Comparison of ENCODE assay signal across 1 cellular context in genomic region chr6:132734694-132735236, GRCh38.
A peak's percentile ranks its signal among the peaks of the same experiment; 100 is the strongest.
TF ChIP-seq lines count a peak whose summit lies in the region.

No MANE protein-coding gene starts in this region.

TF ChIP-seq in HepG2, 621 proteins besides CTCF, POLR2A, EP300 and RAD21 (continued from another document and continues in another):
- TF ChIP-seq ZNF318 (CRISPR knock-in tag; IDR thresholded peaks at IDR 0.05) (no peak), ZBTB33 (CRISPR knock-in tag; IDR thresholded peaks at IDR 0.05) (0 out of 2 replicates have a peak, but pooled peaks have one; percentile 58), ESRRA (CRISPR knock-in tag; IDR thresholded peaks at IDR 0.05; ENCODE audit: low read depth) (0 out of 2 replicates have a peak, but pooled peaks have one; percentile 71), SALL1 (CRISPR knock-in tag; IDR thresholded peaks at IDR 0.05) (peak; percentile 87; the same call in 1 of the 2 replicates), TBX3 (IDR thresholded peaks at IDR 0.05; ENCODE audit: borderline replicate concordance) (peak; percentile 86; the same call in 1 of the 2 replicates), RXRB (CRISPR knock-in tag; IDR thresholded peaks at IDR 0.05; ENCODE audit: borderline replicate concordance) (peak; percentile 97), ATF7-NPFF (CRISPR knock-in tag; IDR thresholded peaks at IDR 0.05; ENCODE audit: low read depth) (no peak), ZFX (CRISPR knock-in tag; IDR thresholded peaks at IDR 0.05; ENCODE audit: low read depth) (no peak), KDM3A (CRISPR knock-in tag; IDR thresholded peaks at IDR 0.05; ENCODE audit: low read depth) (peak; percentile 97; the same call in 1 of the 2 replicates), EED (CRISPR knock-in tag; IDR thresholded peaks at IDR 0.05) (no peak), CENPT (CRISPR knock-in tag; IDR thresholded peaks at IDR 0.05; ENCODE audit: low read depth) (no peak), TFE3 (CRISPR knock-in tag; IDR thresholded peaks at IDR 0.05) (peak; percentile 86), ZNF678 (CRISPR knock-in tag; IDR thresholded peaks at IDR 0.05) (no peak), ZNF354B (CRISPR knock-in tag; IDR thresholded peaks at IDR 0.05) (no peak), KDM5A (IDR thresholded peaks at IDR 0.05; ENCODE audit: borderline replicate concordance, low read length) (no peak), ZNF773 (CRISPR knock-in tag; IDR thresholded peaks at IDR 0.05; ENCODE audit: borderline replicate concordance) (no peak), TCF7L2 (IDR thresholded peaks at IDR 0.05; ENCODE audit: low read depth, low read length) (no peak), DDIT3 (CRISPR knock-in tag; IDR thresholded peaks at IDR 0.05) (peak; percentile 93; the same call in 1 of the 2 replicates), RFXAP (CRISPR knock-in tag; IDR thresholded peaks at IDR 0.05; ENCODE audit: borderline replicate concordance) (no peak), CCDC6 (CRISPR knock-in tag; IDR thresholded peaks at IDR 0.05) (peak; percentile 80; the same call in 1 of the 2 replicates), ZNF362 (CRISPR knock-in tag; IDR thresholded peaks at IDR 0.05; ENCODE audit: borderline replicate concordance) (peak; percentile 60; the same call in 1 of the 2 replicates), GLMP (CRISPR knock-in tag; IDR thresholded peaks at IDR 0.05; ENCODE audit: borderline replicate concordance) (no peak), NR2F6 (IDR thresholded peaks at IDR 0.05) (peak; percentile 65), NR2F6 (CRISPR knock-in tag; IDR thresholded peaks at IDR 0.05) (peak; percentile 74), CBFB (CRISPR knock-in tag; IDR thresholded peaks at IDR 0.05) (no peak), ZNF496 (CRISPR knock-in tag; IDR thresholded peaks at IDR 0.05; ENCODE audit: insufficient replicate concordance) (no peak), CEBPG (CRISPR knock-in tag; IDR thresholded peaks at IDR 0.05) (peak; percentile 99), PBX2 (CRISPR knock-in tag; IDR thresholded peaks at IDR 0.05) (peak; percentile 78), KAT8 (CRISPR knock-in tag; IDR thresholded peaks at IDR 0.05) (peak; percentile 80; the same call in 1 of the 2 replicates), POLR2AphosphoS5 (IDR thresholded peaks at IDR 0.05; ENCODE audit: low read depth, low read length) (no peak), TMF1 (CRISPR knock-in tag; IDR thresholded peaks at IDR 0.05; ENCODE audit: low read depth) (peak; percentile 53; the same call in 1 of the 2 replicates), GPN1 (CRISPR knock-in tag; IDR thresholded peaks at IDR 0.05; ENCODE audit: borderline replicate concordance) (no peak), SNAI1 (CRISPR knock-in tag; IDR thresholded peaks at IDR 0.05; ENCODE audit: borderline replicate concordance) (no peak), TRAFD1 (CRISPR knock-in tag; IDR thresholded peaks at IDR 0.05; ENCODE audit: borderline replicate concordance) (no peak), KAT7 (CRISPR knock-in tag; IDR thresholded peaks at IDR 0.05; ENCODE audit: borderline replicate concordance) (no peak)
